In genomic region chr2:68766378-68766845, GRCh38 we compare ENCODE assay signal across 8 cellular contexts. TPM values are rescaled to one million over a fixed set of nuclear protein-coding genes. Genes with fewer than 3 reads are reported as not detected.
A peak's percentile ranks its signal among the peaks of the same experiment; 100 is the strongest.
DNase-seq lines count a peak whose midpoint lies in the region; ATAC-seq and TF ChIP-seq lines count a peak whose summit lies in the region.

No MANE protein-coding gene starts in this region.

- H3K27ac Mint-ChIP-seq in activated naive CD8-positive, alpha-beta T cell treated with anti-CD3 and anti-CD28 coated beads for 36 hours, result peak overlapping the region; percentile 97

- peak overlapping the region in 3 of 4 donors; percentile 13 to 78 (median 51) for H3K27ac ChIP-seq in tibial nerve

- H3K27me3 ChIP-seq in tibial nerve, result no peaks in the 10 kb centered on the region

- TF ChIP-seq CTCF in lower leg skin (IDR thresholded peaks at IDR 0.05) (no peak), tibial nerve (IDR thresholded peaks at IDR 0.05) (no peak)

- peak; percentile 67 for DNase-seq in RPMI8226
- peak; percentile 50 for DNase-seq in activated naive CD8-positive, alpha-beta T cell treated with anti-CD3 and anti-CD28 coated beads for 36 hours
- DNase-seq in lower leg skin (ENCODE audit: low spot score in 2 of 2), result peak; percentile 57 to 86
- DNase-seq in tibial nerve (ENCODE audit: low spot score in 2 of 2), result peak in 1 of 2 donors; percentile 53
- DNase-seq in NCI-H345 (lab: John Stamatoyannopoulos, UW), result no peak
- DNase-seq in putamen (ENCODE audit: low spot score), result no peak

- TF ChIP-seq POLR2A in lower leg skin (IDR thresholded peaks at IDR 0.05), result no peak
- TF ChIP-seq POLR2A in tibial nerve (IDR thresholded peaks at IDR 0.05), result no peak

- TF ChIP-seq EP300 in tibial nerve (IDR thresholded peaks at IDR 0.05), result peak in 1 of 2 donors; percentile 60

- peaks cover 88% of the 10 kb centered on the region for H3K4me1 Mint-ChIP-seq in activated naive CD8-positive, alpha-beta T cell treated with anti-CD3 and anti-CD28 coated beads for 36 hours

- H3K9me3 ChIP-seq in tibial nerve, result no peaks in the 10 kb centered on the region

- H3K36me3 Mint-ChIP-seq in activated naive CD8-positive, alpha-beta T cell treated with anti-CD3 and anti-CD28 coated beads for 36 hours, result peaks cover 12% of the 10 kb centered on the region

- H3K9me3 Mint-ChIP-seq in activated naive CD8-positive, alpha-beta T cell treated with anti-CD3 and anti-CD28 coated beads for 36 hours, result no peaks in the 10 kb centered on the region

- peak; percentile 30 for ATAC-seq in GM21381 (IDR thresholded peaks at IDR 0.05; ENCODE audit: unreplicated experiment)
- no peak for ATAC-seq in HG03097 (IDR thresholded peaks at IDR 0.05; ENCODE audit: low FRiP score, unreplicated experiment)

- no peak overlapping the region for H3K4me3 ChIP-seq in lower leg skin (ENCODE audit: low read depth, poor library complexity, severe bottlenecking)
- H3K4me3 ChIP-seq in tibial nerve, result no peak overlapping the region

- 39 to 40% methylated on average over 5 of the region's 5 CpGs for WGBS in lower leg skin, 2 donors
- WGBS in tibial nerve, 2 donors, result 59 to 80% methylated on average over 5 of the region's 5 CpGs

- no peaks in the 10 kb centered on the region for H3K27me3 Mint-ChIP-seq in activated naive CD8-positive, alpha-beta T cell treated with anti-CD3 and anti-CD28 coated beads for 36 hours

- peak overlapping the region; percentile 76 for H3K4me3 Mint-ChIP-seq in activated naive CD8-positive, alpha-beta T cell treated with anti-CD3 and anti-CD28 coated beads for 36 hours

- no peaks in the 10 kb centered on the region for H3K36me3 ChIP-seq in tibial nerve

- H3K4me1 ChIP-seq in tibial nerve, result peaks cover 0 to 52% (median 35%) of the 10 kb centered on the region in 4 donors

- intact Hi-C loops in lower leg skin (cut with DNase I; ENCODE audit: low total_unique reads), result no loop called here

RNA-seq across cellular contexts. Expression of gene ARHGAP25, which starts 31.8 kb away (rescaled TPM):
- total RNA-seq in activated naive CD8-positive, alpha-beta T cell treated with anti-CD3 and anti-CD28 coated beads for 36 hours, result 10 to 100 TPM; 47.4 to 51.0 TPM
- 1 to 10 TPM; 3.3 to 9.6 (median 4.9) TPM for total RNA-seq in lower leg skin
- total RNA-seq in tibial nerve, result 1 to 10 TPM; 4.3 to 9.6 (median 5.3) TPM

Comparison
In these comparisons a context has a peak if more than half of its experiments do, and no peak if none do; other contexts are left out.
1. DNase-seq: peak in RPMI8226 (single experiment), activated naive CD8-positive, alpha-beta T cell treated with anti-CD3 and anti-CD28 coated beads for 36 hours (single experiment) and lower leg skin (2 of 2); none in NCI-H345 (single experiment) and putamen (single experiment).
2. RNA of gene ARHGAP25, which starts 31.8 kb away (total RNA-seq): 47.4 to 51.0 TPM in activated naive CD8-positive, alpha-beta T cell treated with anti-CD3 and anti-CD28 coated beads for 36 hours; 4.3 to 9.6 TPM in tibial nerve and 3.3 to 9.6 TPM in lower leg skin; every median in the first group is over 4 times any median in the second.